30 cellular contexts compared by ENCODE assay signal in genomic region chr5:12110629-12111028, GRCh38.
"Had no signal": no experiment of that assay in that cellular context is flagged by ENCODE, and none has a peak within 500 bp of the region (broad histone marks: within the 10 kb centered on the region; RNA-seq: fewer than 3 reads in every experiment).

No MANE protein-coding gene starts in this region.

- H3K9me3 ChIP-seq: esophagus muscularis mucosa, psoas muscle, sigmoid colon, testis, tibial nerve, upper lobe of right lung, uterus had no signal

- H3K36me3 ChIP-seq: esophagus muscularis mucosa, heart right ventricle, neural progenitor cell, sigmoid colon, spleen, tibial nerve, upper lobe of right lung, uterus had no signal

- H3K4me1 Mint-ChIP-seq: immature natural killer cell; memory B cell; mesothelial cell of epicardium; naive thymus-derived CD4-positive, alpha-beta T cell; nephron; neural progenitor cell; stimulated activated memory B cell treated with anti-CD40 and anti-IgM and Interleukin-4, amounts not matched to agents 10 μg/mL and 1 μg/mL and 100 μg/mL, for 72 hours had no signal

- FAIRE-seq: endothelial cell of umbilical vein, keratinocyte had no signal

- H3K36me3 Mint-ChIP-seq: immature natural killer cell; memory B cell; mesothelial cell of epicardium; naive thymus-derived CD4-positive, alpha-beta T cell; neural progenitor cell; stimulated activated memory B cell treated with anti-CD40 and anti-IgM and Interleukin-4, amounts not matched to agents 10 μg/mL and 1 μg/mL and 100 μg/mL, for 72 hours had no signal

- H3K27me3 ChIP-seq: esophagus muscularis mucosa, heart right ventricle, neural progenitor cell, sigmoid colon, spleen, testis, tibial nerve, upper lobe of right lung, uterus had no signal

- H2AFZ ChIP-seq: neural progenitor cell had no signal

- H3K9me3 Mint-ChIP-seq: mesothelial cell of epicardium; nephron; neural progenitor cell; stimulated activated memory B cell treated with anti-CD40 and anti-IgM and Interleukin-4, amounts not matched to agents 10 μg/mL and 1 μg/mL and 100 μg/mL, for 72 hours had no signal

- H3K9ac ChIP-seq: neural progenitor cell had no signal

- H3K27ac ChIP-seq: coronary artery, esophagus muscularis mucosa, heart right ventricle, neural progenitor cell, psoas muscle, sigmoid colon, spleen, testis, tibial nerve, upper lobe of right lung, uterus had no signal

- H3K4me2 ChIP-seq: neural progenitor cell had no signal

- H3K27me3 Mint-ChIP-seq: memory B cell; naive thymus-derived CD4-positive, alpha-beta T cell; stimulated activated memory B cell treated with anti-CD40 and anti-IgM and Interleukin-4, amounts not matched to agents 10 μg/mL and 1 μg/mL and 100 μg/mL, for 72 hours had no signal

- ATAC-seq: heart right ventricle; left lobe of liver; naive thymus-derived CD4-positive, alpha-beta T cell; psoas muscle; right cardiac atrium; stimulated activated memory B cell treated with anti-CD40 and anti-IgM and Interleukin-4, amounts not matched to agents 10 μg/mL and 1 μg/mL and 100 μg/mL, for 72 hours; stimulated activated naive CD8-positive, alpha-beta T cell treated with anti-CD3 and anti-CD28 coated beads, Interleukin-15, Interleukin-2, amounts not matched to agents 100 U/mL and 50 U/mL, for 24 hours; upper lobe of right lung had no signal

- H3K27ac Mint-ChIP-seq: immature natural killer cell; memory B cell; mesothelial cell of epicardium; naive thymus-derived CD4-positive, alpha-beta T cell; nephron; neural progenitor cell; stimulated activated memory B cell treated with anti-CD40 and anti-IgM and Interleukin-4, amounts not matched to agents 10 μg/mL and 1 μg/mL and 100 μg/mL, for 72 hours had no signal

- H3K4me3 Mint-ChIP-seq: immature natural killer cell; memory B cell; mesothelial cell of epicardium; naive thymus-derived CD4-positive, alpha-beta T cell; nephron; neural progenitor cell; stimulated activated memory B cell treated with anti-CD40 and anti-IgM and Interleukin-4, amounts not matched to agents 10 μg/mL and 1 μg/mL and 100 μg/mL, for 72 hours had no signal

- DNase-seq: dermis blood vessel endothelial cell; effector memory CD4-positive, alpha-beta T cell; foreskin melanocyte; glutamatergic neuron; heart right ventricle; hypothalamus; immature natural killer cell; naive thymus-derived CD4-positive, alpha-beta T cell; psoas muscle; right cardiac atrium; sigmoid colon; spleen; stimulated activated CD4-positive, alpha-beta T cell treated with anti-CD3 and anti-CD28 coated beads, Interleukin-4, amount 100 ng/mL, for 4 hours; stimulated activated naive CD8-positive, alpha-beta T cell treated with anti-CD3 and anti-CD28 coated beads, Interleukin-15, Interleukin-2, amounts not matched to agents 100 U/mL and 50 U/mL, for 24 hours; substantia nigra; testis; upper lobe of right lung; uterus had no signal

- H3K4me1 ChIP-seq: esophagus muscularis mucosa, heart right ventricle, neural progenitor cell, psoas muscle, sigmoid colon, spleen, testis, tibial nerve, upper lobe of right lung, uterus had no signal

- H3K4me3 ChIP-seq: coronary artery, esophagus muscularis mucosa, heart right ventricle, lung, neural progenitor cell, psoas muscle, sigmoid colon, spleen, testis, tibial nerve, upper lobe of right lung, uterus had no signal
